ENCODE assay signal across 17 cellular contexts in genomic region chr20:58450259-58450658, GRCh38.
DNase-seq lines count a peak whose midpoint lies in the region; ATAC-seq and FAIRE-seq lines count a peak whose summit lies in the region.
"Had no signal": no experiment of that assay in that cellular context is flagged by ENCODE, and none has a peak within 500 bp of the region (broad histone marks: within the 10 kb centered on the region; RNA-seq: fewer than 3 reads in every experiment).

No MANE protein-coding gene starts in this region.

- H3K27me3 Mint-ChIP-seq in memory B cell, result no peaks in the 10 kb centered on the region

- no peak overlapping the region for H3K4me3 Mint-ChIP-seq in memory B cell
- H3K4me3 Mint-ChIP-seq: activated T-helper 1 cell treated with anti-CD3 and anti-CD28 coated beads, Interleukin-12 subunit alpha, Interleukin-12 subunit beta, Interleukin-2, Interleukin-4 antibody, amounts not matched to agents 30 ng/mL and 10 ng/mL and 1 ng/mL, durations not matched to agents 14 hours and 24 hours and 36 hours; CD14-positive monocyte; T-helper 2 cell treated with Interferon-gamma antibody and Interleukin-4, amounts not matched to agents 5 μg/mL and 100 μg/mL, for 36 hours had no signal

- peak overlapping the region; percentile 25 for H3K27ac Mint-ChIP-seq in memory B cell
- H3K27ac Mint-ChIP-seq: activated T-helper 1 cell treated with anti-CD3 and anti-CD28 coated beads, Interleukin-12 subunit alpha, Interleukin-12 subunit beta, Interleukin-2, Interleukin-4 antibody, amounts not matched to agents 30 ng/mL and 10 ng/mL and 1 ng/mL, durations not matched to agents 14 hours and 24 hours and 36 hours; CD14-positive monocyte; T-helper 2 cell treated with Interferon-gamma antibody and Interleukin-4, amounts not matched to agents 5 μg/mL and 100 μg/mL, for 36 hours had no signal

- H3K4me1 Mint-ChIP-seq in memory B cell, result peaks cover 8% of the 10 kb centered on the region
- H3K4me1 Mint-ChIP-seq: CD14-positive monocyte had no signal

- ATAC-seq in GM18498 (IDR thresholded peaks at IDR 0.05; ENCODE audit: unreplicated experiment), result peak; percentile 47
- ATAC-seq in GM21723 (IDR thresholded peaks at IDR 0.05; ENCODE audit: unreplicated experiment), result peak; percentile 70
- peak; percentile 38 for ATAC-seq in HG03565 (IDR thresholded peaks at IDR 0.05; ENCODE audit: unreplicated experiment)
- no peak for ATAC-seq in memory B cell (ENCODE audit: low read depth)
- ATAC-seq in GM18520 (IDR thresholded peaks at IDR 0.05; ENCODE audit: unreplicated experiment), result no peak
- ATAC-seq: lower lobe of right lung, right lobe of liver had no signal

- DNase-seq in memory B cell (ENCODE audit: low spot score in 2 of 2) (no peak), urothelium cell line (ENCODE audit: low spot score) (no peak), NCI-H2029 treated with DMSO at 0.1 percent for 48 hours (lab: John Stamatoyannopoulos, UW) (no peak)
- no peak for DNase-seq in activated CD4-positive, alpha-beta T cell treated with anti-CD3 and anti-CD28 coated beads, Interleukin-2, amount 50 U/mL, for 48 hours
- DNase-seq: aorta, dorsolateral prefrontal cortex, lower lobe of right lung, right lobe of liver, stomach had no signal

- peaks cover 8% of the 10 kb centered on the region for H3K9me3 Mint-ChIP-seq in memory B cell
- H3K9me3 Mint-ChIP-seq: activated T-helper 1 cell treated with anti-CD3 and anti-CD28 coated beads, Interleukin-12 subunit alpha, Interleukin-12 subunit beta, Interleukin-2, Interleukin-4 antibody, amounts not matched to agents 30 ng/mL and 10 ng/mL and 1 ng/mL, durations not matched to agents 14 hours and 24 hours and 36 hours had no signal

- FAIRE-seq in urothelium cell line (lab: Jason Lieb, UNC), result no peak
- FAIRE-seq: H1 had no signal

- peaks cover 22% of the 10 kb centered on the region for H3K36me3 Mint-ChIP-seq in memory B cell

Comparison
In these comparisons a context has a peak if more than half of its experiments do, and no peak if none do; other contexts are left out.
1. ATAC-seq: peak in GM18498 (single experiment), GM21723 (single experiment) and HG03565 (single experiment); none in memory B cell (single experiment) and GM18520 (single experiment).